In genomic region chr7:38232475-38233366, GRCh38 we compare ENCODE assay signal across 8 cellular contexts. TPM values are rescaled to one million over a fixed set of nuclear protein-coding genes. Genes with fewer than 3 reads are reported as not detected.
DNase-seq lines count a peak whose midpoint lies in the region; ATAC-seq and TF ChIP-seq lines count a peak whose summit lies in the region.

No MANE protein-coding gene starts in this region.

- no peaks in the 10 kb centered on the region for H3K9me3 Mint-ChIP-seq in activated CD4-positive, alpha-beta T cell treated with anti-CD3 and anti-CD28 coated beads, Interleukin-2, amount 10 ng/mL, durations not matched to agents 24 days and 14 days
- no peaks in the 10 kb centered on the region for H3K9me3 Mint-ChIP-seq in endodermal cell
- no peaks in the 10 kb centered on the region for H3K9me3 Mint-ChIP-seq in Calu3 (ENCODE audit: low read depth, unreplicated experiment)

- 89 to 92% methylated on average over 4 to 11 of the region's 11 CpGs for WGBS in endodermal cell (ENCODE audit: insufficient coverage in 1 of 2, insufficient read length in 1 of 2), 2 experiments

- H3K27me3 ChIP-seq in endodermal cell (ENCODE audit: control insufficient read depth, insufficient read depth, low read length, poor library complexity, severe bottlenecking): no peaks in the 10 kb centered on the region

- ATAC-seq in GM19463 (IDR thresholded peaks at IDR 0.05; ENCODE audit: unreplicated experiment) (peak; percentile 92), HG03520 (IDR thresholded peaks at IDR 0.05; ENCODE audit: unreplicated experiment) (peak; percentile 77)

- no peak for TF ChIP-seq CTCF in endodermal cell (conservative IDR thresholded peaks at IDR 0.05)
- TF ChIP-seq CTCF in Calu3 (IDR thresholded peaks at IDR 0.05; ENCODE audit: unreplicated experiment): no peak

- intact Hi-C loops in activated CD4-positive, alpha-beta T cell treated with anti-CD3 and anti-CD28 coated beads, Interleukin-2, amount 10 ng/mL, durations not matched to agents 24 days and 14 days (cut with micrococcal nuclease): loop anchor here (1.0 to 10.0 kb wide), 8 partner anchors 15 to 1845 kb away; partner anchors contain the start of genes ANLN and STARD3NL
- intact Hi-C loops in Calu3 (cut with micrococcal nuclease; ENCODE audit: unreplicated experiment): no loop called here

- no TSS peak for BruUV-seq in Calu3 (replicated peaks; lab: Mats Ljungman, UMichigan)

- H3K27ac Mint-ChIP-seq in activated CD4-positive, alpha-beta T cell treated with anti-CD3 and anti-CD28 coated beads, Interleukin-2, amount 10 ng/mL, durations not matched to agents 24 days and 14 days: peak overlapping the region; percentile 88
- peak overlapping the region; percentile 15 for H3K27ac Mint-ChIP-seq in endodermal cell
- H3K27ac Mint-ChIP-seq in Calu3 (ENCODE audit: unreplicated experiment): no peak overlapping the region

- CTCF ChIA-PET in Calu3 (lab: Charles Lee): no interaction called here

- H3K27ac ChIP-seq in endodermal cell (ENCODE audit: low read depth, low read length): no peak overlapping the region

- H3K4me1 Mint-ChIP-seq in activated CD4-positive, alpha-beta T cell treated with anti-CD3 and anti-CD28 coated beads, Interleukin-2, amount 10 ng/mL, durations not matched to agents 24 days and 14 days: peaks cover 52% of the 10 kb centered on the region
- H3K4me1 Mint-ChIP-seq in endodermal cell: no peaks in the 10 kb centered on the region
- no peaks in the 10 kb centered on the region for H3K4me1 Mint-ChIP-seq in Calu3 (ENCODE audit: low read depth, unreplicated experiment)

- H3K36me3 Mint-ChIP-seq in activated CD4-positive, alpha-beta T cell treated with anti-CD3 and anti-CD28 coated beads, Interleukin-2, amount 10 ng/mL, durations not matched to agents 24 days and 14 days (ENCODE audit: low read depth): peaks cover 19% of the 10 kb centered on the region
- H3K36me3 Mint-ChIP-seq in endodermal cell (ENCODE audit: low read depth): peaks cover 21% of the 10 kb centered on the region
- peaks cover 3% of the 10 kb centered on the region for H3K36me3 Mint-ChIP-seq in Calu3 (ENCODE audit: insufficient read depth, unreplicated experiment)

- H3K4me3 Mint-ChIP-seq in activated CD4-positive, alpha-beta T cell treated with anti-CD3 and anti-CD28 coated beads, Interleukin-2, amount 10 ng/mL, durations not matched to agents 24 days and 14 days: peak overlapping the region; percentile 52
- H3K4me3 Mint-ChIP-seq in endodermal cell (no peak overlapping the region), Calu3 (ENCODE audit: low read depth, unreplicated experiment) (no peak overlapping the region)

- no peaks in the 10 kb centered on the region for H3K4me1 ChIP-seq in endodermal cell (ENCODE audit: control insufficient read depth, insufficient read depth, low read length)

- H3K9me3 ChIP-seq in endodermal cell (ENCODE audit: control insufficient read depth, low read length): no peaks in the 10 kb centered on the region

- no peak overlapping the region for H3K9ac ChIP-seq in endodermal cell (ENCODE audit: extremely low read depth, low read length, poor library complexity, severe bottlenecking)

- no peaks in the 10 kb centered on the region for H3K27me3 Mint-ChIP-seq in activated CD4-positive, alpha-beta T cell treated with anti-CD3 and anti-CD28 coated beads, Interleukin-2, amount 10 ng/mL, durations not matched to agents 24 days and 14 days
- H3K27me3 Mint-ChIP-seq in endodermal cell (ENCODE audit: insufficient read depth) (peaks cover 1% of the 10 kb centered on the region), Calu3 (ENCODE audit: unreplicated experiment) (no peaks in the 10 kb centered on the region)

- DNase-seq in activated CD4-positive, alpha-beta T cell treated with anti-CD3 and anti-CD28 coated beads, Interleukin-2, amount 10 ng/mL, durations not matched to agents 24 days and 14 days: peak; percentile 93
- DNase-seq in endodermal cell (no peak), Calu3 (no peak), COR-L47 (lab: John Stamatoyannopoulos, UW) (no peak), dermis blood vessel endothelial cell (no peak)
- peak; percentile 76 for DNase-seq in stimulated activated CD8-positive, alpha-beta memory T cell treated with anti-CD3 and anti-CD28 coated beads, Interleukin-12 subunit alpha, Interleukin-12 subunit beta, amount 100 ng/mL, for 4 hours (ENCODE audit: low read depth)

- no peak overlapping the region for H3K4me3 ChIP-seq in endodermal cell (ENCODE audit: low read length)

- H3K36me3 ChIP-seq in endodermal cell (ENCODE audit: control insufficient read depth, insufficient read depth, low read length): peaks cover 24% of the 10 kb centered on the region

RNA-seq across cellular contexts. Expression of gene STARD3NL, which starts 54.7 kb away (rescaled TPM):
- total RNA-seq in activated CD4-positive, alpha-beta T cell treated with anti-CD3 and anti-CD28 coated beads, Interleukin-2, amount 10 ng/mL, durations not matched to agents 24 days and 14 days: 27.1 and 27.5 TPM in 2 replicates
- 10 to 100 TPM; 48.6 to 58.3 TPM for total RNA-seq in endodermal cell
- 79.5 TPM for polyA plus RNA-seq in endodermal cell (2013, experiment 1 of 2)
- polyA plus RNA-seq in endodermal cell (2013, experiment 2 of 2): 75.1 TPM
- total RNA-seq in Calu3 (2022): 60.7 and 66.4 TPM in 2 replicates
- total RNA-seq in dermis blood vessel endothelial cell: 110 and 111 TPM in 2 replicates

Comparison
In these comparisons a context has a peak if more than half of its experiments do, and no peak if none do; other contexts are left out.
1. DNase-seq: peak in activated CD4-positive, alpha-beta T cell treated with anti-CD3 and anti-CD28 coated beads, Interleukin-2, amount 10 ng/mL, durations not matched to agents 24 days and 14 days (single experiment) and stimulated activated CD8-positive, alpha-beta memory T cell treated with anti-CD3 and anti-CD28 coated beads, Interleukin-12 subunit alpha, Interleukin-12 subunit beta, amount 100 ng/mL, for 4 hours (single experiment); none in endodermal cell (single experiment), Calu3 (single experiment), COR-L47 (single experiment) and dermis blood vessel endothelial cell (single experiment).